ENCODE assay signal across 1 cellular context in the genomic region with DNA sequence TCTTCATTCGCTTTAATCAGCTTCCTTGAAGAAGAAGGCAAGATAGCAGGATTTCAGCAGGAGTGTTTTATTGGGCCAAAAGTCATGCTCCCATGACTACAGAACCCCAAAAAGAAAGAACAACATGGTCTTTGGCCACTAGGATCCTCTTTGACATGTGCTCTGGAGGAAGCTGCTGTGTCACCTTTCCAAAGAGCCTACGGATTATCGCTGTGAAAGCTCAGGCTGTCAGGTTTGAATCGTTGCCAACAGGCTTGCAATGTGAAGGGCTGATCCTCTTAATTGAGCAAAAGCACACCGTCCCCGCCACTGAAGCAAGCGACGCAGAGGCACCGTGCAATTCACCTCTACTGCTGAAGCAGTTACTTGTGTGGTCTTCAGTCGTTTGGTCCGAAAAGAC.
TF ChIP-seq lines count a peak whose summit lies in the region.

No MANE protein-coding gene starts in this region.

TF ChIP-seq in HepG2, 621 proteins besides CTCF, POLR2A, EP300 and RAD21:
- TF ChIP-seq, protein P1, sequence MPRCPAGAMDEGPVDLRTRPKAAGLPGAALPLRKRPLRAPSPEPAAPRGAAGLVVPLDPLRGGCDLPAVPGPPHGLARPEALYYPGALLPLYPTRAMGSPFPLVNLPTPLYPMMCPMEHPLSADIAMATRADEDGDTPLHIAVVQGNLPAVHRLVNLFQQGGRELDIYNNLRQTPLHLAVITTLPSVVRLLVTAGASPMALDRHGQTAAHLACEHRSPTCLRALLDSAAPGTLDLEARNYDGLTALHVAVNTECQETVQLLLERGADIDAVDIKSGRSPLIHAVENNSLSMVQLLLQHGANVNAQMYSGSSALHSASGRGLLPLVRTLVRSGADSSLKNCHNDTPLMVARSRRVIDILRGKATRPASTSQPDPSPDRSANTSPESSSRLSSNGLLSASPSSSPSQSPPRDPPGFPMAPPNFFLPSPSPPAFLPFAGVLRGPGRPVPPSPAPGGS (CRISPR knock-in tag; IDR thresholded peaks at IDR 0.05): no peak
- TF ChIP-seq NFYC (CRISPR knock-in tag; IDR thresholded peaks at IDR 0.05): no peak
- TF ChIP-seq, protein P2, sequence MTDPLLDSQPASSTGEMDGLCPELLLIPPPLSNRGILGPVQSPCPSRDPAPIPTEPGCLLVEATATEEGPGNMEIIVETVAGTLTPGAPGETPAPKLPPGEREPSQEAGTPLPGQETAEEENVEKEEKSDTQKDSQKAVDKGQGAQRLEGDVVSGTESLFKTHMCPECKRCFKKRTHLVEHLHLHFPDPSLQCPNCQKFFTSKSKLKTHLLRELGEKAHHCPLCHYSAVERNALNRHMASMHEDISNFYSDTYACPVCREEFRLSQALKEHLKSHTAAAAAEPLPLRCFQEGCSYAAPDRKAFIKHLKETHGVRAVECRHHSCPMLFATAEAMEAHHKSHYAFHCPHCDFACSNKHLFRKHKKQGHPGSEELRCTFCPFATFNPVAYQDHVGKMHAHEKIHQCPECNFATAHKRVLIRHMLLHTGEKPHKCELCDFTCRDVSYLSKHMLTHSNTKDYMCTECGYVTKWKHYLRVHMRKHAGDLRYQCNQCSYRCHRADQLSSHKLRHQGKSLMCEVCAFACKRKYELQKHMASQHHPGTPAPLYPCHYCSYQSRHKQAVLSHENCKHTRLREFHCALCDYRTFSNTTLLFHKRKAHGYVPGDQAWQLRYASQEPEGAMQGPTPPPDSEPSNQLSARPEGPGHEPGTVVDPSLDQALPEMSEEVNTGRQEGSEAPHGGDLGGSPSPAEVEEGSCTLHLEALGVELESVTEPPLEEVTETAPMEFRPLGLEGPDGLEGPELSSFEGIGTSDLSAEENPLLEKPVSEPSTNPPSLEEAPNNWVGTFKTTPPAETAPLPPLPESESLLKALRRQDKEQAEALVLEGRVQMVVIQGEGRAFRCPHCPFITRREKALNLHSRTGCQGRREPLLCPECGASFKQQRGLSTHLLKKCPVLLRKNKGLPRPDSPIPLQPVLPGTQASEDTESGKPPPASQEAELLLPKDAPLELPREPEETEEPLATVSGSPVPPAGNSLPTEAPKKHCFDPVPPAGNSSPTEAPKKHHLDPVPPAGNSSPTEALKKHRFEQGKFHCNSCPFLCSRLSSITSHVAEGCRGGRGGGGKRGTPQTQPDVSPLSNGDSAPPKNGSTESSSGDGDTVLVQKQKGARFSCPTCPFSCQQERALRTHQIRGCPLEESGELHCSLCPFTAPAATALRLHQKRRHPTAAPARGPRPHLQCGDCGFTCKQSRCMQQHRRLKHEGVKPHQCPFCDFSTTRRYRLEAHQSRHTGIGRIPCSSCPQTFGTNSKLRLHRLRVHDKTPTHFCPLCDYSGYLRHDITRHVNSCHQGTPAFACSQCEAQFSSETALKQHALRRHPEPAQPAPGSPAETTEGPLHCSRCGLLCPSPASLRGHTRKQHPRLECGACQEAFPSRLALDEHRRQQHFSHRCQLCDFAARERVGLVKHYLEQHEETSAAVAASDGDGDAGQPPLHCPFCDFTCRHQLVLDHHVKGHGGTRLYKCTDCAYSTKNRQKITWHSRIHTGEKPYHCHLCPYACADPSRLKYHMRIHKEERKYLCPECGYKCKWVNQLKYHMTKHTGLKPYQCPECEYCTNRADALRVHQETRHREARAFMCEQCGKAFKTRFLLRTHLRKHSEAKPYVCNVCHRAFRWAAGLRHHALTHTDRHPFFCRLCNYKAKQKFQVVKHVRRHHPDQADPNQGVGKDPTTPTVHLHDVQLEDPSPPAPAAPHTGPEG (CRISPR knock-in tag; IDR thresholded peaks at IDR 0.05): no peak
- TF ChIP-seq RBM22 (optimal IDR thresholded peaks at IDR 0.05; ENCODE audit: low read length): no peak
- no peak for TF ChIP-seq SCMH1 (CRISPR knock-in tag; IDR thresholded peaks at IDR 0.05; ENCODE audit: borderline replicate concordance)
- TF ChIP-seq FOXK2 (IDR thresholded peaks at IDR 0.05): no peak
- no peak for TF ChIP-seq BORCS8-MEF2B (CRISPR knock-in tag; IDR thresholded peaks at IDR 0.05)
- no peak for TF ChIP-seq KMT2B (CRISPR knock-in tag; IDR thresholded peaks at IDR 0.05)
- no peak for TF ChIP-seq ZNF747 (CRISPR knock-in tag; IDR thresholded peaks at IDR 0.05; ENCODE audit: borderline replicate concordance)
- no peak for TF ChIP-seq TCF7L2 (IDR thresholded peaks at IDR 0.05; ENCODE audit: low read depth, low read length)
- no peak for TF ChIP-seq ZNF260 (CRISPR knock-in tag; IDR thresholded peaks at IDR 0.05; ENCODE audit: borderline replicate concordance, low read depth)
- TF ChIP-seq, protein P3, sequence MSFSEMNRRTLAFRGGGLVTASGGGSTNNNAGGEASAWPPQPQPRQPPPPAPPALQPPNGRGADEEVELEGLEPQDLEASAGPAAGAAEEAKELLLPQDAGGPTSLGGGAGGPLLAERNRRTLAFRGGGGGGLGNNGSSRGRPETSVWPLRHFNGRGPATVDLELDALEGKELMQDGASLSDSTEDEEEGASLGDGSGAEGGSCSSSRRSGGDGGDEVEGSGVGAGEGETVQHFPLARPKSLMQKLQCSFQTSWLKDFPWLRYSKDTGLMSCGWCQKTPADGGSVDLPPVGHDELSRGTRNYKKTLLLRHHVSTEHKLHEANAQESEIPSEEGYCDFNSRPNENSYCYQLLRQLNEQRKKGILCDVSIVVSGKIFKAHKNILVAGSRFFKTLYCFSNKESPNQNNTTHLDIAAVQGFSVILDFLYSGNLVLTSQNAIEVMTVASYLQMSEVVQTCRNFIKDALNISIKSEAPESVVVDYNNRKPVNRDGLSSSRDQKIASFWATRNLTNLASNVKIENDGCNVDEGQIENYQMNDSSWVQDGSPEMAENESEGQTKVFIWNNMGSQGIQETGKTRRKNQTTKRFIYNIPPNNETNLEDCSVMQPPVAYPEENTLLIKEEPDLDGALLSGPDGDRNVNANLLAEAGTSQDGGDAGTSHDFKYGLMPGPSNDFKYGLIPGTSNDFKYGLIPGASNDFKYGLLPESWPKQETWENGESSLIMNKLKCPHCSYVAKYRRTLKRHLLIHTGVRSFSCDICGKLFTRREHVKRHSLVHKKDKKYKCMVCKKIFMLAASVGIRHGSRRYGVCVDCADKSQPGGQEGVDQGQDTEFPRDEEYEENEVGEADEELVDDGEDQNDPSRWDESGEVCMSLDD (CRISPR knock-in tag; IDR thresholded peaks at IDR 0.05; ENCODE audit: borderline replicate concordance): no peak
- TF ChIP-seq ONECUT2 (CRISPR knock-in tag; IDR thresholded peaks at IDR 0.05): no peak
- TF ChIP-seq, protein P4, sequence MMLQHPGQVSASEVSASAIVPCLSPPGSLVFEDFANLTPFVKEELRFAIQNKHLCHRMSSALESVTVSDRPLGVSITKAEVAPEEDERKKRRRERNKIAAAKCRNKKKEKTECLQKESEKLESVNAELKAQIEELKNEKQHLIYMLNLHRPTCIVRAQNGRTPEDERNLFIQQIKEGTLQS (CRISPR knock-in tag; IDR thresholded peaks at IDR 0.05): no peak
- TF ChIP-seq ZNF746 (CRISPR knock-in tag; IDR thresholded peaks at IDR 0.05): no peak
